Comparison of ENCODE assay signal across 9 cellular contexts in genomic region chr11:75428989-75429640, GRCh38. TPM values are rescaled to one million over a fixed set of nuclear protein-coding genes. Genes with fewer than 3 reads are reported as not detected.
A peak's percentile ranks its signal among the peaks of the same experiment; 100 is the strongest.
DNase-seq lines count a peak whose midpoint lies in the region; TF ChIP-seq lines count a peak whose summit lies in the region.
"Had no signal": no experiment of that assay in that cellular context is flagged by ENCODE, and none has a peak within 500 bp of the region (broad histone marks: within the 10 kb centered on the region; RNA-seq: fewer than 3 reads in every experiment).

No MANE protein-coding gene starts in this region.

- CTCF ChIA-PET in Calu3 (lab: Charles Lee) (no interaction called here), RWPE1 (lab: Yijun Ruan, JAX) (no interaction called here)

- H4K8ac ChIP-seq in trophoblast cell (ENCODE audit: low read depth, low read length) = no peak overlapping the region

- no peak overlapping the region for H2BK5ac ChIP-seq in trophoblast cell (ENCODE audit: low read depth, low read length, poor library complexity)

- peaks cover 0 to 2% of the 10 kb centered on the region in 2 experiments for H3K36me3 ChIP-seq in trophoblast cell (ENCODE audit: control insufficient read depth in 1 of 2, insufficient read depth in 2 of 2, low read length in 2 of 2)

- no peak overlapping the region for H3K9ac ChIP-seq in trophoblast cell (ENCODE audit: low read length)

- no TSS peak for BruUV-seq in Calu3 (replicated peaks; lab: Mats Ljungman, UMichigan)

- no peak for TF ChIP-seq CTCF in Calu3 (IDR thresholded peaks at IDR 0.05; ENCODE audit: unreplicated experiment)
- no peak for TF ChIP-seq CTCF in coronary artery (IDR thresholded peaks at IDR 0.05)
- TF ChIP-seq CTCF in RWPE1 (conservative IDR thresholded peaks at IDR 0.05; ENCODE audit: low read depth) = no peak

- H2AFZ ChIP-seq in trophoblast cell (ENCODE audit: insufficient read depth, low read length, poor library complexity) = no peak overlapping the region

- no peaks in the 10 kb centered on the region for H3K9me3 Mint-ChIP-seq in Calu3 (ENCODE audit: low read depth, unreplicated experiment)

- no peak overlapping the region for H3K27ac Mint-ChIP-seq in Calu3 (ENCODE audit: unreplicated experiment)

- no peaks in the 10 kb centered on the region for H3K79me2 ChIP-seq in trophoblast cell (ENCODE audit: control insufficient read depth, insufficient read depth, low read length, poor library complexity)

- H2BK120ac ChIP-seq in trophoblast cell (ENCODE audit: insufficient read depth, low read length, poor library complexity) = no peak overlapping the region

- H3K9me3 ChIP-seq in trophoblast cell (ENCODE audit: insufficient read depth, low read depth, low read length) = peaks cover 26% of the 10 kb centered on the region

- H3K4me1 ChIP-seq in trophoblast cell (ENCODE audit: control insufficient read depth in 1 of 2, insufficient read depth in 2 of 2, low read length in 2 of 2) = peaks cover 10 to 14% of the 10 kb centered on the region in 2 experiments

- no peak overlapping the region for H3K4me2 ChIP-seq in trophoblast cell (ENCODE audit: low read length)

- no peak for DNase-seq in Calu3
- peak; percentile 93 for DNase-seq in NCI-H82 treated with DMSO at 0.1 percent for 48 hours (lab: John Stamatoyannopoulos, UW; ENCODE audit: unreplicated experiment)
- DNase-seq in coronary artery (ENCODE audit: low spot score) = no peak
- DNase-seq in posterior vena cava (ENCODE audit: low spot score) = peak; percentile 35
- no peak for DNase-seq in GDM1 (lab: John Stamatoyannopoulos, UW)
- DNase-seq in 8988T = no peak
- DNase-seq in RWPE1 (ENCODE audit: low spot score) = no peak
- DNase-seq in trophoblast cell = no peak
- DNase-seq: NCI-H510A had no signal

- intact Hi-C loops in Calu3 (cut with micrococcal nuclease; ENCODE audit: unreplicated experiment) = no loop called here
- intact Hi-C loops in posterior vena cava (cut with DNase I) = no loop called here

- no peak overlapping the region for H2BK12ac ChIP-seq in trophoblast cell (ENCODE audit: low read length)

- no peak overlapping the region for H3K14ac ChIP-seq in trophoblast cell (ENCODE audit: low read length)

- no peak overlapping the region for H4K91ac ChIP-seq in trophoblast cell (ENCODE audit: low read depth, low read length)

- no peak overlapping the region for H3K23ac ChIP-seq in trophoblast cell (ENCODE audit: low read length)

- peaks cover 54% of the 10 kb centered on the region for H3K27me3 Mint-ChIP-seq in Calu3 (ENCODE audit: unreplicated experiment)

- H3K4me3 ChIP-seq in coronary artery = peak overlapping the region; percentile 74
- H3K4me3 ChIP-seq in trophoblast cell (ENCODE audit: low read depth, low read length) = no peak overlapping the region

- H3K4ac ChIP-seq in trophoblast cell (ENCODE audit: low read depth, low read length) = no peak overlapping the region

- no peak overlapping the region for H3K18ac ChIP-seq in trophoblast cell (ENCODE audit: low read length)

- peaks cover 52% of the 10 kb centered on the region for H3K27me3 ChIP-seq in trophoblast cell (ENCODE audit: insufficient read depth, low read length)

- no peak overlapping the region for H2AK5ac ChIP-seq in trophoblast cell (ENCODE audit: low read length)

- H3K27ac ChIP-seq in coronary artery = peak overlapping the region in 1 of 2 donors; percentile 81
- no peak overlapping the region for H3K27ac ChIP-seq in RWPE1
- no peak overlapping the region for H3K27ac ChIP-seq in trophoblast cell (ENCODE audit: low read depth, low read length)

- POLR2A ChIA-PET in RWPE1 (lab: Yijun Ruan, JAX; ENCODE audit: low non-redundant PET) = no interaction called here

- H4K12ac ChIP-seq in trophoblast cell (ENCODE audit: low read depth, low read length) = no peak overlapping the region

- H3K36me3 Mint-ChIP-seq in Calu3 (ENCODE audit: insufficient read depth, unreplicated experiment) = peaks cover 20% of the 10 kb centered on the region

- H3K4me1 Mint-ChIP-seq in Calu3 (ENCODE audit: low read depth, unreplicated experiment) = peaks cover 11% of the 10 kb centered on the region

- WGBS in trophoblast cell (ENCODE audit: extremely low coverage, insufficient coverage, insufficient read length) = no CpG with 5 or more reads among the region's 16 CpGs

- peak overlapping the region; percentile 53 for H3K4me3 Mint-ChIP-seq in Calu3 (ENCODE audit: low read depth, unreplicated experiment)

- H3K79me1 ChIP-seq in trophoblast cell (ENCODE audit: low read length) = no peaks in the 10 kb centered on the region

RNA-seq across cellular contexts. Expression of gene KLHL35, which starts 3.9 kb away (rescaled TPM):
- total RNA-seq in Calu3 (2022) (1.3 and 2.1 TPM in 2 replicates), posterior vena cava (under 1 TPM; 0.67 to 0.79 TPM)
- 0.08 and 0.10 TPM in 2 replicates for polyA plus RNA-seq in trophoblast cell (2013)

RNA-seq across cellular contexts. Expression of gene RPS3, which starts 29.8 kb away (rescaled TPM):
- total RNA-seq in Calu3 (2022) = 1,650 and 1,749 TPM in 2 replicates
- 1,000 to 10,000 TPM; 1,304 to 1,399 TPM for total RNA-seq in posterior vena cava
- polyA plus RNA-seq in trophoblast cell (2013) = 4,211 and 4,337 TPM in 2 replicates

Comparison
In these comparisons a context has a peak if more than half of its experiments do, and no peak if none do; other contexts are left out.
1. DNase-seq: peak in NCI-H82 treated with DMSO at 0.1 percent for 48 hours (single experiment) and posterior vena cava (single experiment); none in Calu3 (single experiment), coronary artery (single experiment), GDM1 (single experiment), 8988T (single experiment), RWPE1 (single experiment) and trophoblast cell (0 of 2).